In the genomic region with DNA sequence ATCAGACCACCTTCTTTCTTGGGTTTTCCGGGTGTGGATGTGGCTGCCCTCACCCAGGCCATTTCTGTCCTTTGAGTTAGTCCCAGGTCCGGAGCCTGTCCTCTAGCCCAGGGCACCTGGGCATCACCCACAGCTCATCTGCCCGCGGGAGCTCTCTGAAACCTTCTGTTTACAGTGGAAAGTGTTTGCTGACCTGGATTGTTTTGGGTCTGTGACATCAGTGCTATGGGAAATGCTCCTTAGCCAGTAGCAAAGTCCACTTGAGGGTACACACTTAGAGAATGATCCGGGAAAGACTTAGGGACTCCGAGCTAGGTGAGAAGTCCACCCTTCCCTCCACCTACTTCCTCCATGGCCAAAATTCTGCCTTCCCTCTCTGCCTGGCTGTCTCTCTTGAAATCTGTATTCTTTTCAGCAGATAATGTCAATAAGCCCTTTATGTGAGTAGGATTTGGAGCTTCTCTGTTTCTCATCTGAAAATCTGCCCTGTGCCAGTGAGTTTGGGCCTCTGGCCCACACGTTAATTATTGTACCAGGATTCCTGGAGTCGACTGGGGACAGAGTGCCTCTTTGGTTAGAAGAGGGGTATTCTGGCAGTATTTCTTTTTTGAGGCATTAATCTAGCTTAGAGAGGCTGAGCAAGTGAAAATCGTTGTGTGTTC, we compare ENCODE assay signal across 2 cellular contexts.
TF ChIP-seq lines count a peak whose summit lies in the region.

No MANE protein-coding gene starts in this region.

TF ChIP-seq in IMR-90, 13 proteins besides CTCF, POLR2A, EP300 and RAD21:
- no peak for TF ChIP-seq CHD1 (IDR thresholded peaks at IDR 0.05; ENCODE audit: low read depth, low read length)
- no peak for TF ChIP-seq RCOR1 (IDR thresholded peaks at IDR 0.05; ENCODE audit: insufficient replicate concordance, low read length)
TF ChIP-seq in IMR-90: peak in this region for 0.

TF ChIP-seq in HepG2, 621 proteins besides CTCF, POLR2A, EP300 and RAD21 (continues in another document):
- no peak for TF ChIP-seq ZNF549 (CRISPR knock-in tag; IDR thresholded peaks at IDR 0.05)
- TF ChIP-seq ISL2 (CRISPR knock-in tag; IDR thresholded peaks at IDR 0.05): no peak
- TF ChIP-seq ZNF17 (CRISPR knock-in tag; IDR thresholded peaks at IDR 0.05): no peak
- no peak for TF ChIP-seq TRIM24 (CRISPR knock-in tag; IDR thresholded peaks at IDR 0.05)
- TF ChIP-seq ZBTB20 (CRISPR knock-in tag; IDR thresholded peaks at IDR 0.05; ENCODE audit: borderline replicate concordance, low read depth): peak; percentile 53; the same call in 1 of the 2 replicates
- TF ChIP-seq ZBTB7B (CRISPR knock-in tag; IDR thresholded peaks at IDR 0.05): no peak
- TF ChIP-seq, protein P1, sequence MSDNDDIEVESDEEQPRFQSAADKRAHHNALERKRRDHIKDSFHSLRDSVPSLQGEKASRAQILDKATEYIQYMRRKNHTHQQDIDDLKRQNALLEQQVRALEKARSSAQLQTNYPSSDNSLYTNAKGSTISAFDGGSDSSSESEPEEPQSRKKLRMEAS (IDR thresholded peaks at IDR 0.05): no peak
- no peak for TF ChIP-seq EZH2 (conservative IDR thresholded peaks at IDR 0.05; ENCODE audit: low read depth, low read length)
- no peak for TF ChIP-seq HNRNPH1 (optimal IDR thresholded peaks at IDR 0.05; ENCODE audit: low read depth, low read length)
- TF ChIP-seq MXI1 (IDR thresholded peaks at IDR 0.05; ENCODE audit: borderline replicate concordance, low read depth, low read length): peak; percentile 9; the same call in 1 of the 3 replicates
- peak; percentile 85 for TF ChIP-seq ASH2L (IDR thresholded peaks at IDR 0.05; ENCODE audit: insufficient read length, low read depth, low read length)
- TF ChIP-seq RBM39 (IDR thresholded peaks at IDR 0.05; ENCODE audit: low read depth, low read length, poor library complexity, severe bottlenecking): no peak
- TF ChIP-seq, protein P2, sequence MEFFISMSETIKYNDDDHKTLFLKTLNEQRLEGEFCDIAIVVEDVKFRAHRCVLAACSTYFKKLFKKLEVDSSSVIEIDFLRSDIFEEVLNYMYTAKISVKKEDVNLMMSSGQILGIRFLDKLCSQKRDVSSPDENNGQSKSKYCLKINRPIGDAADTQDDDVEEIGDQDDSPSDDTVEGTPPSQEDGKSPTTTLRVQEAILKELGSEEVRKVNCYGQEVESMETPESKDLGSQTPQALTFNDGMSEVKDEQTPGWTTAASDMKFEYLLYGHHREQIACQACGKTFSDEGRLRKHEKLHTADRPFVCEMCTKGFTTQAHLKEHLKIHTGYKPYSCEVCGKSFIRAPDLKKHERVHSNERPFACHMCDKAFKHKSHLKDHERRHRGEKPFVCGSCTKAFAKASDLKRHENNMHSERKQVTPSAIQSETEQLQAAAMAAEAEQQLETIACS (CRISPR knock-in tag; IDR thresholded peaks at IDR 0.05): no peak
- TF ChIP-seq, protein P3, sequence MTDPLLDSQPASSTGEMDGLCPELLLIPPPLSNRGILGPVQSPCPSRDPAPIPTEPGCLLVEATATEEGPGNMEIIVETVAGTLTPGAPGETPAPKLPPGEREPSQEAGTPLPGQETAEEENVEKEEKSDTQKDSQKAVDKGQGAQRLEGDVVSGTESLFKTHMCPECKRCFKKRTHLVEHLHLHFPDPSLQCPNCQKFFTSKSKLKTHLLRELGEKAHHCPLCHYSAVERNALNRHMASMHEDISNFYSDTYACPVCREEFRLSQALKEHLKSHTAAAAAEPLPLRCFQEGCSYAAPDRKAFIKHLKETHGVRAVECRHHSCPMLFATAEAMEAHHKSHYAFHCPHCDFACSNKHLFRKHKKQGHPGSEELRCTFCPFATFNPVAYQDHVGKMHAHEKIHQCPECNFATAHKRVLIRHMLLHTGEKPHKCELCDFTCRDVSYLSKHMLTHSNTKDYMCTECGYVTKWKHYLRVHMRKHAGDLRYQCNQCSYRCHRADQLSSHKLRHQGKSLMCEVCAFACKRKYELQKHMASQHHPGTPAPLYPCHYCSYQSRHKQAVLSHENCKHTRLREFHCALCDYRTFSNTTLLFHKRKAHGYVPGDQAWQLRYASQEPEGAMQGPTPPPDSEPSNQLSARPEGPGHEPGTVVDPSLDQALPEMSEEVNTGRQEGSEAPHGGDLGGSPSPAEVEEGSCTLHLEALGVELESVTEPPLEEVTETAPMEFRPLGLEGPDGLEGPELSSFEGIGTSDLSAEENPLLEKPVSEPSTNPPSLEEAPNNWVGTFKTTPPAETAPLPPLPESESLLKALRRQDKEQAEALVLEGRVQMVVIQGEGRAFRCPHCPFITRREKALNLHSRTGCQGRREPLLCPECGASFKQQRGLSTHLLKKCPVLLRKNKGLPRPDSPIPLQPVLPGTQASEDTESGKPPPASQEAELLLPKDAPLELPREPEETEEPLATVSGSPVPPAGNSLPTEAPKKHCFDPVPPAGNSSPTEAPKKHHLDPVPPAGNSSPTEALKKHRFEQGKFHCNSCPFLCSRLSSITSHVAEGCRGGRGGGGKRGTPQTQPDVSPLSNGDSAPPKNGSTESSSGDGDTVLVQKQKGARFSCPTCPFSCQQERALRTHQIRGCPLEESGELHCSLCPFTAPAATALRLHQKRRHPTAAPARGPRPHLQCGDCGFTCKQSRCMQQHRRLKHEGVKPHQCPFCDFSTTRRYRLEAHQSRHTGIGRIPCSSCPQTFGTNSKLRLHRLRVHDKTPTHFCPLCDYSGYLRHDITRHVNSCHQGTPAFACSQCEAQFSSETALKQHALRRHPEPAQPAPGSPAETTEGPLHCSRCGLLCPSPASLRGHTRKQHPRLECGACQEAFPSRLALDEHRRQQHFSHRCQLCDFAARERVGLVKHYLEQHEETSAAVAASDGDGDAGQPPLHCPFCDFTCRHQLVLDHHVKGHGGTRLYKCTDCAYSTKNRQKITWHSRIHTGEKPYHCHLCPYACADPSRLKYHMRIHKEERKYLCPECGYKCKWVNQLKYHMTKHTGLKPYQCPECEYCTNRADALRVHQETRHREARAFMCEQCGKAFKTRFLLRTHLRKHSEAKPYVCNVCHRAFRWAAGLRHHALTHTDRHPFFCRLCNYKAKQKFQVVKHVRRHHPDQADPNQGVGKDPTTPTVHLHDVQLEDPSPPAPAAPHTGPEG (CRISPR knock-in tag; IDR thresholded peaks at IDR 0.05): no peak
- TF ChIP-seq, protein P4, sequence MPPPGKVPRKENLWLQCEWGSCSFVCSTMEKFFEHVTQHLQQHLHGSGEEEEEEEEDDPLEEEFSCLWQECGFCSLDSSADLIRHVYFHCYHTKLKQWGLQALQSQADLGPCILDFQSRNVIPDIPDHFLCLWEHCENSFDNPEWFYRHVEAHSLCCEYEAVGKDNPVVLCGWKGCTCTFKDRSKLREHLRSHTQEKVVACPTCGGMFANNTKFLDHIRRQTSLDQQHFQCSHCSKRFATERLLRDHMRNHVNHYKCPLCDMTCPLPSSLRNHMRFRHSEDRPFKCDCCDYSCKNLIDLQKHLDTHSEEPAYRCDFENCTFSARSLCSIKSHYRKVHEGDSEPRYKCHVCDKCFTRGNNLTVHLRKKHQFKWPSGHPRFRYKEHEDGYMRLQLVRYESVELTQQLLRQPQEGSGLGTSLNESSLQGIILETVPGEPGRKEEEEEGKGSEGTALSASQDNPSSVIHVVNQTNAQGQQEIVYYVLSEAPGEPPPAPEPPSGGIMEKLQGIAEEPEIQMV (CRISPR knock-in tag; IDR thresholded peaks at IDR 0.05; ENCODE audit: low read depth): peak; percentile 41; the same call in 1 of the 2 replicates
- no peak for TF ChIP-seq ZNF772 (CRISPR knock-in tag; IDR thresholded peaks at IDR 0.05)
- no peak for TF ChIP-seq TAF15 (IDR thresholded peaks at IDR 0.05; ENCODE audit: low read depth, low read length, poor library complexity, severe bottlenecking)
- TF ChIP-seq KAT7 (CRISPR knock-in tag; IDR thresholded peaks at IDR 0.05; ENCODE audit: borderline replicate concordance): no peak
- TF ChIP-seq IKZF4 (CRISPR knock-in tag; IDR thresholded peaks at IDR 0.05; ENCODE audit: borderline replicate concordance, low read depth, not compliant biosample characterization): no peak
- TF ChIP-seq ATRX (CRISPR knock-in tag; IDR thresholded peaks at IDR 0.05; ENCODE audit: borderline replicate concordance): no peak
- TF ChIP-seq KLF9 (CRISPR knock-in tag; IDR thresholded peaks at IDR 0.05; ENCODE audit: low read depth): no peak
- TF ChIP-seq, protein P5, sequence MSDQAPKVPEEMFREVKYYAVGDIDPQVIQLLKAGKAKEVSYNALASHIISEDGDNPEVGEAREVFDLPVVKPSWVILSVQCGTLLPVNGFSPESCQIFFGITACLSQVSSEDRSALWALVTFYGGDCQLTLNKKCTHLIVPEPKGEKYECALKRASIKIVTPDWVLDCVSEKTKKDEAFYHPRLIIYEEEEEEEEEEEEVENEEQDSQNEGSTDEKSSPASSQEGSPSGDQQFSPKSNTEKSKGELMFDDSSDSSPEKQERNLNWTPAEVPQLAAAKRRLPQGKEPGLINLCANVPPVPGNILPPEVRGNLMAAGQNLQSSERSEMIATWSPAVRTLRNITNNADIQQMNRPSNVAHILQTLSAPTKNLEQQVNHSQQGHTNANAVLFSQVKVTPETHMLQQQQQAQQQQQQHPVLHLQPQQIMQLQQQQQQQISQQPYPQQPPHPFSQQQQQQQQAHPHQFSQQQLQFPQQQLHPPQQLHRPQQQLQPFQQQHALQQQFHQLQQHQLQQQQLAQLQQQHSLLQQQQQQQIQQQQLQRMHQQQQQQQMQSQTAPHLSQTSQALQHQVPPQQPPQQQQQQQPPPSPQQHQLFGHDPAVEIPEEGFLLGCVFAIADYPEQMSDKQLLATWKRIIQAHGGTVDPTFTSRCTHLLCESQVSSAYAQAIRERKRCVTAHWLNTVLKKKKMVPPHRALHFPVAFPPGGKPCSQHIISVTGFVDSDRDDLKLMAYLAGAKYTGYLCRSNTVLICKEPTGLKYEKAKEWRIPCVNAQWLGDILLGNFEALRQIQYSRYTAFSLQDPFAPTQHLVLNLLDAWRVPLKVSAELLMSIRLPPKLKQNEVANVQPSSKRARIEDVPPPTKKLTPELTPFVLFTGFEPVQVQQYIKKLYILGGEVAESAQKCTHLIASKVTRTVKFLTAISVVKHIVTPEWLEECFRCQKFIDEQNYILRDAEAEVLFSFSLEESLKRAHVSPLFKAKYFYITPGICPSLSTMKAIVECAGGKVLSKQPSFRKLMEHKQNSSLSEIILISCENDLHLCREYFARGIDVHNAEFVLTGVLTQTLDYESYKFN (CRISPR knock-in tag; conservative IDR thresholded peaks at IDR 0.05): peak; percentile 89
- no peak for TF ChIP-seq IRF2 (CRISPR knock-in tag; IDR thresholded peaks at IDR 0.05)
- peak; percentile 64 for TF ChIP-seq TEAD3 (CRISPR knock-in tag; optimal IDR thresholded peaks at IDR 0.05; ENCODE audit: borderline replicate concordance)
- no peak for TF ChIP-seq ZNF607 (CRISPR knock-in tag; IDR thresholded peaks at IDR 0.05; ENCODE audit: borderline replicate concordance)
- TF ChIP-seq PHF21A (CRISPR knock-in tag; IDR thresholded peaks at IDR 0.05): no peak
- TF ChIP-seq, protein P6, sequence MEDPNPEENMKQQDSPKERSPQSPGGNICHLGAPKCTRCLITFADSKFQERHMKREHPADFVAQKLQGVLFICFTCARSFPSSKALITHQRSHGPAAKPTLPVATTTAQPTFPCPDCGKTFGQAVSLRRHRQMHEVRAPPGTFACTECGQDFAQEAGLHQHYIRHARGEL (CRISPR knock-in tag; IDR thresholded peaks at IDR 0.05): no peak
- no peak for TF ChIP-seq RFX5 (IDR thresholded peaks at IDR 0.05; ENCODE audit: low read depth, low read length)
- TF ChIP-seq ELF1 (CRISPR knock-in tag; IDR thresholded peaks at IDR 0.05): 0 out of 2 replicates have a peak, but pooled peaks have one; percentile 13
- no peak for TF ChIP-seq ZFP62 (CRISPR knock-in tag; IDR thresholded peaks at IDR 0.05)
- no peak for TF ChIP-seq SMYD3 (CRISPR knock-in tag; IDR thresholded peaks at IDR 0.05)
- TF ChIP-seq, protein P7, sequence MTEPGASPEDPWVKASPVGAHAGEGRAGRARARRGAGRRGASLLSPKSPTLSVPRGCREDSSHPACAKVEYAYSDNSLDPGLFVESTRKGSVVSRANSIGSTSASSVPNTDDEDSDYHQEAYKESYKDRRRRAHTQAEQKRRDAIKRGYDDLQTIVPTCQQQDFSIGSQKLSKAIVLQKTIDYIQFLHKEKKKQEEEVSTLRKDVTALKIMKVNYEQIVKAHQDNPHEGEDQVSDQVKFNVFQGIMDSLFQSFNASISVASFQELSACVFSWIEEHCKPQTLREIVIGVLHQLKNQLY (CRISPR knock-in tag; IDR thresholded peaks at IDR 0.05): 0 out of 2 replicates have a peak, but pooled peaks have one; percentile 34
- 0 out of 2 replicates have a peak, but pooled peaks have one; percentile 30 for TF ChIP-seq MIXL1 (CRISPR knock-in tag; IDR thresholded peaks at IDR 0.05)
- TF ChIP-seq, protein P8, sequence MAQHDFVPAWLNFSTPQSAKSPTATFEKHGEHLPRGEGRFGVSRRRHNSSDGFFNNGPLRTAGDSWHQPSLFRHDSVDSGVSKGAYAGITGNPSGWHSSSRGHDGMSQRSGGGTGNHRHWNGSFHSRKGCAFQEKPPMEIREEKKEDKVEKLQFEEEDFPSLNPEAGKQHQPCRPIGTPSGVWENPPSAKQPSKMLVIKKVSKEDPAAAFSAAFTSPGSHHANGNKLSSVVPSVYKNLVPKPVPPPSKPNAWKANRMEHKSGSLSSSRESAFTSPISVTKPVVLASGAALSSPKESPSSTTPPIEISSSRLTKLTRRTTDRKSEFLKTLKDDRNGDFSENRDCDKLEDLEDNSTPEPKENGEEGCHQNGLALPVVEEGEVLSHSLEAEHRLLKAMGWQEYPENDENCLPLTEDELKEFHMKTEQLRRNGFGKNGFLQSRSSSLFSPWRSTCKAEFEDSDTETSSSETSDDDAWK (CRISPR knock-in tag; IDR thresholded peaks at IDR 0.05): no peak
- TF ChIP-seq, protein P9, sequence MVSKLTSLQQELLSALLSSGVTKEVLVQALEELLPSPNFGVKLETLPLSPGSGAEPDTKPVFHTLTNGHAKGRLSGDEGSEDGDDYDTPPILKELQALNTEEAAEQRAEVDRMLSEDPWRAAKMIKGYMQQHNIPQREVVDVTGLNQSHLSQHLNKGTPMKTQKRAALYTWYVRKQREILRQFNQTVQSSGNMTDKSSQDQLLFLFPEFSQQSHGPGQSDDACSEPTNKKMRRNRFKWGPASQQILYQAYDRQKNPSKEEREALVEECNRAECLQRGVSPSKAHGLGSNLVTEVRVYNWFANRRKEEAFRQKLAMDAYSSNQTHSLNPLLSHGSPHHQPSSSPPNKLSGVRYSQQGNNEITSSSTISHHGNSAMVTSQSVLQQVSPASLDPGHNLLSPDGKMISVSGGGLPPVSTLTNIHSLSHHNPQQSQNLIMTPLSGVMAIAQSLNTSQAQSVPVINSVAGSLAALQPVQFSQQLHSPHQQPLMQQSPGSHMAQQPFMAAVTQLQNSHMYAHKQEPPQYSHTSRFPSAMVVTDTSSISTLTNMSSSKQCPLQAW (CRISPR knock-in tag; IDR thresholded peaks at IDR 0.05): peak; percentile 55; the same call in 1 of the 2 replicates
- TF ChIP-seq HOXA7 (CRISPR knock-in tag; IDR thresholded peaks at IDR 0.05): no peak
- TF ChIP-seq PHF5A (CRISPR knock-in tag; IDR thresholded peaks at IDR 0.05; ENCODE audit: low read depth, unreplicated experiment): no peak
